1 cellular context compared by ENCODE assay signal in genomic region chr6:28137458-28138020, GRCh38.
TF ChIP-seq lines count a peak whose summit lies in the region.

No MANE protein-coding gene starts in this region.

TF ChIP-seq in H1, 55 proteins besides CTCF, POLR2A, EP300 and RAD21 (continued from another document):
- TF ChIP-seq HDAC6 (IDR thresholded peaks at IDR 0.05; ENCODE audit: low read depth, low read length): no peak
- TF ChIP-seq CBX8 (IDR thresholded peaks at IDR 0.05; ENCODE audit: borderline replicate concordance, low read depth, low read length): no peak
- TF ChIP-seq ZNF274 (IDR thresholded peaks at IDR 0.05; ENCODE audit: borderline replicate concordance, extremely low read depth, low read length): no peak
TF ChIP-seq in H1: peak in this region for 0.
